In genomic region chr5:42908509-42909488, GRCh38 we compare ENCODE assay signal across 8 cellular contexts.
DNase-seq lines count a peak whose midpoint lies in the region; ATAC-seq and FAIRE-seq lines count a peak whose summit lies in the region.

No MANE protein-coding gene starts in this region.

- peak; percentile 73 for DNase-seq in COLO829 (ENCODE audit: low spot score)
- peak; percentile 98 for DNase-seq in HT-29 (ENCODE audit: low spot score)
- DNase-seq in NK-92 (lab: John Stamatoyannopoulos, UW; ENCODE audit: unreplicated experiment): peak; percentile 11
- DNase-seq in activated CD8-positive, alpha-beta memory T cell treated with anti-CD3 and anti-CD28 coated beads for 48 hours (ENCODE audit: low read depth in 2 of 3, low spot score in 2 of 3): peak; percentile 59 to 73 (median 72)
- DNase-seq in mesenteric fat pad (ENCODE audit: low spot score): peak; percentile 96
- peak; percentile 74 for DNase-seq in stimulated activated CD8-positive, alpha-beta memory T cell treated with anti-CD3 and anti-CD28 coated beads, Interleukin-12 subunit alpha, Interleukin-12 subunit beta, amount 100 ng/mL, for 4 hours (ENCODE audit: low read depth)

- ATAC-seq in GM21367 (IDR thresholded peaks at IDR 0.05; ENCODE audit: unreplicated experiment): peak; percentile 90

- FAIRE-seq in endometrium (lab: Jason Lieb, UNC): peak; percentile 21

Comparison
In these comparisons a context has a peak if more than half of its experiments do, and no peak if none do; other contexts are left out.
1. Peak in every context shown above with its lines: DNase-seq and ATAC-seq.
2. DNase-seq: peak in every context shown above with its lines; median percentile 98 in HT-29; 96 in mesenteric fat pad; 74 in stimulated activated CD8-positive, alpha-beta memory T cell treated with anti-CD3 and anti-CD28 coated beads, Interleukin-12 subunit alpha, Interleukin-12 subunit beta, amount 100 ng/mL, for 4 hours; 73 in COLO829; 72 in activated CD8-positive, alpha-beta memory T cell treated with anti-CD3 and anti-CD28 coated beads for 48 hours; 11 in NK-92.